ENCODE assay signal across 8 cellular contexts in genomic region chr16:73056911-73057310, GRCh38. TPM values are rescaled to one million over a fixed set of nuclear protein-coding genes. Genes with fewer than 3 reads are reported as not detected.
DNase-seq lines count a peak whose midpoint lies in the region; ATAC-seq and TF ChIP-seq lines count a peak whose summit lies in the region.

No MANE protein-coding gene starts in this region.

- H3K9me3 ChIP-seq in heart left ventricle (no peaks in the 10 kb centered on the region), adrenal gland (replicated peaks in 1 of 3) (no peaks in the 10 kb centered on the region), liver (ENCODE audit: control insufficient read depth in 4 of 4, low read length in 3 of 4) (no peaks in the 10 kb centered on the region), uterus (no peaks in the 10 kb centered on the region)

- no peak for TF ChIP-seq RAD21 in liver (IDR thresholded peaks at IDR 0.05)

- no peak for TF ChIP-seq POLR2A in heart left ventricle (IDR thresholded peaks at IDR 0.05)
- peak in 1 of 2 donors; percentile 5 for TF ChIP-seq POLR2A in adrenal gland (IDR thresholded peaks at IDR 0.05)
- TF ChIP-seq POLR2A in uterus (IDR thresholded peaks at IDR 0.05) = no peak

- 53 to 70% (median 57%) methylated on average over 6 of the region's 6 CpGs for WGBS in heart left ventricle, 4 donors
- WGBS in adrenal gland, 4 donors = 12 to 25% (median 15%) methylated on average over 6 of the region's 6 CpGs
- WGBS in liver = 12% methylated on average over 6 of the region's 6 CpGs

- in situ Hi-C loops in ACHN (cut with HindIII; ENCODE audit: low pct_ligation_motif_present, low pct_unique_long_range_greater_than_20kb, low sequenced_read_pairs) = no loop called here

- TF ChIP-seq CTCF in heart left ventricle (IDR thresholded peaks at IDR 0.05) = no peak
- no peak for TF ChIP-seq CTCF in adrenal gland (IDR thresholded peaks at IDR 0.05)
- TF ChIP-seq CTCF in liver (IDR thresholded peaks at IDR 0.05; ENCODE audit: low read depth, low read length, missing input control) = no peak
- TF ChIP-seq CTCF in uterus (IDR thresholded peaks at IDR 0.05) = no peak

- H3K4me1 ChIP-seq in heart left ventricle (peaks cover 0 to 53% (median 26%) of the 10 kb centered on the region in 12 donors), adrenal gland (replicated peaks in 1 of 2) (peaks cover 50 to 58% of the 10 kb centered on the region in 2 donors), liver (ENCODE audit: control insufficient read depth in 4 of 4, insufficient read depth in 4 of 4, low read length in 3 of 4) (peaks cover 7 to 60% (median 45%) of the 10 kb centered on the region in 4 donors), uterus (peaks cover 0 to 11% of the 10 kb centered on the region in 2 donors)

- peak overlapping the region; percentile 86 to 98 (median 94) for H3K27ac ChIP-seq in heart left ventricle
- peak overlapping the region; percentile 79 to 98 (median 97) for H3K27ac ChIP-seq in adrenal gland
- peak overlapping the region; percentile 76 to 92 for H3K27ac ChIP-seq in liver (ENCODE audit: low read depth in 1 of 2, low read length in 2 of 2)
- peak overlapping the region; percentile 99 for H3K27ac ChIP-seq in uterus

- H3K9ac ChIP-seq in liver (ENCODE audit: low read depth in 1 of 2, low read length in 2 of 2) = peak overlapping the region; percentile 85 to 98

- DNase-seq in heart left ventricle (no peak), left ventricle myocardium superior (no peak), adrenal gland (no peak), uterus (no peak), ACHN (no peak), GOT3 (lab: John Stamatoyannopoulos, UW) (no peak)

- H3K4me3 ChIP-seq in heart left ventricle (peak overlapping the region in 11 of 12 donors; percentile 57 to 94 (median 78)), adrenal gland (peak overlapping the region in 3 of 4 donors; percentile 22 to 92 (median 46)), liver (ENCODE audit: low read depth in 1 of 3, low read length in 3 of 3) (peak overlapping the region; percentile 54 to 96 (median 63)), uterus (peak overlapping the region; percentile 70 to 93)

- ATAC-seq in heart left ventricle = no peak
- no peak for ATAC-seq in left ventricle myocardium superior
- ATAC-seq in HG02610 (IDR thresholded peaks at IDR 0.05; ENCODE audit: unreplicated experiment) = no peak

- intact Hi-C loops in heart left ventricle (cut with DNase I) = loop anchor here in 3 of 10 donors (5.0 to 10.0 kb wide), 3 partner anchors 122 to 225 kb away; no protein-coding TSS in a partner anchor
- intact Hi-C loops in left ventricle myocardium superior (cut with micrococcal nuclease) = loop anchor here (10.0 kb wide), 1 partner anchor 222 kb away; no protein-coding TSS in a partner anchor
- intact Hi-C loops in adrenal gland (cut with DNase I) = no loop called here
- intact Hi-C loops in uterus (cut with DNase I; ENCODE audit: low total_unique reads) = no loop called here

- peaks cover 0 to 5% (median 0%) of the 10 kb centered on the region in 9 donors for H3K27me3 ChIP-seq in heart left ventricle
- no peaks in the 10 kb centered on the region for H3K27me3 ChIP-seq in adrenal gland
- no peaks in the 10 kb centered on the region for H3K27me3 ChIP-seq in liver (ENCODE audit: control insufficient read depth in 4 of 4, insufficient read depth in 4 of 4, low read length in 3 of 4)
- H3K27me3 ChIP-seq in uterus = no peaks in the 10 kb centered on the region

- H3K36me3 ChIP-seq in heart left ventricle (no peaks in the 10 kb centered on the region), adrenal gland (replicated peaks in 1 of 2) (no peaks in the 10 kb centered on the region), liver (ENCODE audit: control insufficient read depth in 4 of 4, insufficient read depth in 3 of 4, low read depth in 1 of 4, low read length in 3 of 4) (no peaks in the 10 kb centered on the region), uterus (no peaks in the 10 kb centered on the region)

TF ChIP-seq in liver, 16 proteins besides CTCF, POLR2A, EP300 and RAD21:
- TF ChIP-seq TAF1 (conservative IDR thresholded peaks at IDR 0.05) (no peak), RXRA (IDR thresholded peaks at IDR 0.05) (no peak), JUND (IDR thresholded peaks at IDR 0.05) (no peak), GABPA (IDR thresholded peaks at IDR 0.05 in 1 of 2, conservative IDR thresholded peaks at IDR 0.05 in 1 of 2) (no peak), EGR1 (IDR thresholded peaks at IDR 0.05; ENCODE audit: low read depth in 2 of 2) (no peak), FOXA1 (IDR thresholded peaks at IDR 0.05) (no peak), ZBTB33 (IDR thresholded peaks at IDR 0.05) (no peak), MAX (IDR thresholded peaks at IDR 0.05) (no peak), HNF4A (conservative IDR thresholded peaks at IDR 0.05) (no peak), ATF3 (IDR thresholded peaks at IDR 0.05) (no peak), YY1 (IDR thresholded peaks at IDR 0.05) (no peak), FOXA2 (IDR thresholded peaks at IDR 0.05) (no peak), REST (IDR thresholded peaks at IDR 0.05) (no peak), SP1 (IDR thresholded peaks at IDR 0.05) (no peak), NR2F2 (IDR thresholded peaks at IDR 0.05) (no peak), HNF4G (IDR thresholded peaks at IDR 0.05) (no peak)

RNA-seq across cellular contexts. Expression of gene ZFHX3, which starts 9.0 kb away (rescaled TPM):
- 10 to 100 TPM in 6 of 9 donors, 1 to 10 TPM in 3; 7.8 to 21.6 (median 14.5) TPM for total RNA-seq in heart left ventricle
- 1 to 10 TPM; 3.8 to 4.0 TPM for polyA plus RNA-seq in heart left ventricle
- total RNA-seq in left ventricle myocardium superior = 8.1 TPM
- total RNA-seq in adrenal gland = 10 to 100 TPM; 16.8 to 31.6 (median 21.7) TPM
- 10 to 100 TPM in 1 of 3 donors, 1 to 10 TPM in 2; 2.4 to 11.2 (median 9.4) TPM for polyA plus RNA-seq in adrenal gland
- 1 to 10 TPM; 3.5 to 5.9 TPM for total RNA-seq in liver
- polyA plus RNA-seq in liver = 1 to 10 TPM; 1.5 to 2.5 TPM
- total RNA-seq in uterus = 10 to 100 TPM in 3 of 4 donors, 1 to 10 TPM in 1; 9.1 to 34.0 (median 12.0) TPM
